8 cellular contexts compared by ENCODE assay signal in genomic region chr1:10909697-10910489, GRCh38.
DNase-seq lines count a peak whose midpoint lies in the region; ATAC-seq, FAIRE-seq and TF ChIP-seq lines count a peak whose summit lies in the region.

No MANE protein-coding gene starts in this region.

- no peaks in the 10 kb centered on the region for H3K9me3 Mint-ChIP-seq in natural killer cell treated with Interleukin-12 subunit alpha and Interleukin-12 subunit beta and Interleukin-15 and Interleukin-18, amount 100 ng/mL, for 72 hours

- no peak for TF ChIP-seq POLR2A in upper lobe of left lung (IDR thresholded peaks at IDR 0.05)

- peaks cover 19% of the 10 kb centered on the region for H3K79me2 ChIP-seq in Loucy (ENCODE audit: insufficient read depth, low read length)

- peak overlapping the region; percentile 62 for H3K9ac ChIP-seq in Loucy (ENCODE audit: low read depth, low read length, poor library complexity, severe bottlenecking)

- ATAC-seq in natural killer cell treated with Interleukin-12 subunit alpha and Interleukin-12 subunit beta and Interleukin-15 and Interleukin-18, amount 100 ng/mL, for 72 hours, result peak; percentile 82 to 86
- peak; percentile 44 to 57 for ATAC-seq in upper lobe of left lung (ENCODE audit: low FRiP score in 2 of 2)

- H3K4me1 ChIP-seq in Loucy (ENCODE audit: insufficient read depth, low read length, poor library complexity, severe bottlenecking) (peaks cover 53% of the 10 kb centered on the region), upper lobe of left lung (peaks cover 1 to 8% (median 6%) of the 10 kb centered on the region in 4 donors)

- H3K4me3 Mint-ChIP-seq in natural killer cell treated with Interleukin-12 subunit alpha and Interleukin-12 subunit beta and Interleukin-15 and Interleukin-18, amount 100 ng/mL, for 72 hours, result no peak overlapping the region

- H3F3A ChIP-seq in Loucy (ENCODE audit: low read depth), result no peaks in the 10 kb centered on the region

- no peak for FAIRE-seq in RCC 7860 (lab: Jason Lieb, UNC)

- H3K4me3 ChIP-seq in GM06990 (replicated peaks; ENCODE audit: low read depth, low read length) (no peak overlapping the region), Loucy (ENCODE audit: low read length, poor library complexity, severe bottlenecking) (peak overlapping the region; percentile 10), choroid plexus epithelial cell (ENCODE audit: low read depth, low read length) (no peak overlapping the region), upper lobe of left lung (no peak overlapping the region)

- no peak overlapping the region for H3K27ac ChIP-seq in upper lobe of left lung

- no peaks in the 10 kb centered on the region for H3K27me3 Mint-ChIP-seq in natural killer cell treated with Interleukin-12 subunit alpha and Interleukin-12 subunit beta and Interleukin-15 and Interleukin-18, amount 100 ng/mL, for 72 hours

- H3K4me1 Mint-ChIP-seq in natural killer cell treated with Interleukin-12 subunit alpha and Interleukin-12 subunit beta and Interleukin-15 and Interleukin-18, amount 100 ng/mL, for 72 hours (ENCODE audit: low read depth in 2 of 2), result peaks cover 7 to 10% of the 10 kb centered on the region in 2 donors

- H3K9me2 ChIP-seq in Loucy (replicated peaks; ENCODE audit: low read depth, low read length), result no peaks in the 10 kb centered on the region

- peak; percentile 96 for TF ChIP-seq CTCF in GM06990 (IDR thresholded peaks at IDR 0.05; ENCODE audit: insufficient read depth, low read length, poor library complexity, severe bottlenecking)
- peak; percentile 85 for TF ChIP-seq CTCF in Loucy (conservative IDR thresholded peaks at IDR 0.05; ENCODE audit: low read length)
- TF ChIP-seq CTCF in choroid plexus epithelial cell (conservative IDR thresholded peaks at IDR 0.05; ENCODE audit: low read depth, low read length), result peak; percentile 49
- TF ChIP-seq CTCF in upper lobe of left lung (IDR thresholded peaks at IDR 0.05), result peak in 5 of 6 experiments; percentile 42 to 64 (median 51)

- H2AFZ ChIP-seq in Loucy (ENCODE audit: low read length), result no peak overlapping the region

- DNase-seq in GM06990 (ENCODE audit: extremely low read depth, insufficient read length) (peak; percentile 57), choroid plexus epithelial cell (ENCODE audit: low read depth) (peak; percentile 14), upper lobe of left lung (peak; percentile 59 to 91), GDM1 (lab: John Stamatoyannopoulos, UW) (no peak), RCC 7860 (ENCODE audit: low spot score) (no peak)
- peak; percentile 72 to 73 for DNase-seq in activated CD4-positive, alpha-beta T cell treated with anti-CD3 and anti-CD28 coated beads for 4 hours
- DNase-seq in natural killer cell treated with Interleukin-12 subunit alpha and Interleukin-12 subunit beta and Interleukin-15 and Interleukin-18, amount 100 ng/mL, for 72 hours (ENCODE audit: low spot score), result peak; percentile 83

- H3K36me3 ChIP-seq in GM06990 (ENCODE audit: control insufficient read depth, insufficient read depth, low read length), result no peaks in the 10 kb centered on the region
- no peaks in the 10 kb centered on the region for H3K36me3 ChIP-seq in Loucy (ENCODE audit: insufficient read depth, low read length)
- H3K36me3 ChIP-seq in upper lobe of left lung, result no peaks in the 10 kb centered on the region

- H3K27me3 ChIP-seq in GM06990 (replicated peaks; ENCODE audit: control insufficient read depth, insufficient read depth, low read length) (peaks cover 3% of the 10 kb centered on the region), Loucy (ENCODE audit: insufficient read depth, low read length, poor library complexity, severe bottlenecking) (no peaks in the 10 kb centered on the region), upper lobe of left lung (no peaks in the 10 kb centered on the region)

- H3K27ac Mint-ChIP-seq in natural killer cell treated with Interleukin-12 subunit alpha and Interleukin-12 subunit beta and Interleukin-15 and Interleukin-18, amount 100 ng/mL, for 72 hours, result no peak overlapping the region

- H3K9me3 ChIP-seq in Loucy (ENCODE audit: insufficient read depth, low read depth, low read length), result no peaks in the 10 kb centered on the region
- H3K9me3 ChIP-seq in upper lobe of left lung, result no peaks in the 10 kb centered on the region

- no peaks in the 10 kb centered on the region for H3K36me3 Mint-ChIP-seq in natural killer cell treated with Interleukin-12 subunit alpha and Interleukin-12 subunit beta and Interleukin-15 and Interleukin-18, amount 100 ng/mL, for 72 hours

- no peaks in the 10 kb centered on the region for H4K20me1 ChIP-seq in Loucy (ENCODE audit: insufficient read depth, low read length, poor library complexity, severe bottlenecking)

- H3K4me2 ChIP-seq in Loucy (ENCODE audit: low read depth, low read length, poor library complexity, severe bottlenecking), result peak overlapping the region; percentile 45

- TF ChIP-seq EP300 in upper lobe of left lung (IDR thresholded peaks at IDR 0.05), result no peak

- 46 to 66% methylated on average over 8 to 14 of the region's 16 CpGs for WGBS in upper lobe of left lung, 2 donors

Comparison
In these comparisons a context has a peak if more than half of its experiments do, and no peak if none do; other contexts are left out.
1. DNase-seq: peak in GM06990 (single experiment), activated CD4-positive, alpha-beta T cell treated with anti-CD3 and anti-CD28 coated beads for 4 hours (2 of 2), choroid plexus epithelial cell (single experiment), natural killer cell treated with Interleukin-12 subunit alpha and Interleukin-12 subunit beta and Interleukin-15 and Interleukin-18, amount 100 ng/mL, for 72 hours (single experiment) and upper lobe of left lung (2 of 2); none in GDM1 (single experiment) and RCC 7860 (single experiment).
2. Peak in every context shown above with its lines, with median percentiles within 50 percentile points of each other: CTCF ChIP-seq.